Comparison of ENCODE assay signal across 9 cellular contexts in the genomic region with DNA sequence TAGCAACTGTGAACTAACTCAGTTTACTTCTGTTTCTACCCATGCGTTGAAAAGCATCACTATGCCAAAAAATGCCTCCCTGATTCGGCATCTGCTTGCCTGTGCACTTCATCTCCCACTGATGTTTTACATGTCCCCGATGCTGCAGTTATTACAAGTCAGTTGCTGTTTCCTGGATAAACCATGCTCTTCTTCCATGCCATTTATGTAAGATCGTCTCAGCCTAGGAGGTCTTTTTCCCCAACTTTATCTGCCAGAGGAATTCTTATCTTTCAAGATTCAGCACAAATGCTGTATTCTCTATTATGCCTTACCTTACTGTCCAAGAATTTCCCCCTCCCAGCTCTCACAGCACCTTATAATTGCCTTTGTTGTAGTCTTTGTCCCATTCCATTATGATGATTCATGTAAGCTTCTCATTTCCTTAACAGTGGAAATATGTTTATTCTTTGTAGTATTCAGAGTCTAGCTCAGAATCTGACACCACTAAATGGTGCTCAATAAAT. TPM values are rescaled to one million over a fixed set of nuclear protein-coding genes. Genes with fewer than 3 reads are reported as not detected.
DNase-seq lines count a peak whose midpoint lies in the region; ATAC-seq, FAIRE-seq and TF ChIP-seq lines count a peak whose summit lies in the region.
"Had no signal": no experiment of that assay in that cellular context is flagged by ENCODE, and none has a peak within 500 bp of the region (broad histone marks: within the 10 kb centered on the region; RNA-seq: fewer than 3 reads in every experiment).

No MANE protein-coding gene starts in this region.

- H3K4me3 Mint-ChIP-seq in CD4-positive, alpha-beta T cell: no peak overlapping the region
- H3K4me3 Mint-ChIP-seq in activated CD8-positive, alpha-beta memory T cell treated with anti-CD3 and anti-CD28 coated beads, Interleukin-2, amount 10 ng/mL, durations not matched to agents 7 days and 5 days: no peak overlapping the region

- H2BK12ac ChIP-seq in mesenchymal stem cell (ENCODE audit: low read length in 2 of 2): no peak overlapping the region

- H3K79me1 ChIP-seq in mesenchymal stem cell (replicated peaks; ENCODE audit: low read length, poor library complexity, severe bottlenecking): no peaks in the 10 kb centered on the region

- no peak for TF ChIP-seq CTCF in CD4-positive, alpha-beta T cell (IDR thresholded peaks at IDR 0.05)
- TF ChIP-seq CTCF in bronchial epithelial cell (IDR thresholded peaks at IDR 0.05; ENCODE audit: insufficient read depth, low read length, severe bottlenecking) (no peak), heart right ventricle (IDR thresholded peaks at IDR 0.05) (no peak), right atrium auricular region (IDR thresholded peaks at IDR 0.05) (no peak)

- no peak overlapping the region for H2BK5ac ChIP-seq in mesenchymal stem cell (ENCODE audit: low read depth, low read length, poor library complexity, severe bottlenecking)

- no peak overlapping the region for H3K23ac ChIP-seq in mesenchymal stem cell (ENCODE audit: low read length in 2 of 2)

- H3K4me1 Mint-ChIP-seq in CD4-positive, alpha-beta T cell (ENCODE audit: low read depth): peaks cover 79% of the 10 kb centered on the region
- peaks cover 21% of the 10 kb centered on the region for H3K4me1 Mint-ChIP-seq in activated CD8-positive, alpha-beta memory T cell treated with anti-CD3 and anti-CD28 coated beads, Interleukin-2, amount 10 ng/mL, durations not matched to agents 7 days and 5 days

- no peak overlapping the region for H2BK120ac ChIP-seq in mesenchymal stem cell (ENCODE audit: low read depth, low read length)

- intact Hi-C loops in CD4-positive, alpha-beta T cell (cut with DNase I, micrococcal nuclease): no loop called here
- intact Hi-C loops in heart right ventricle (cut with DNase I): no loop called here

- H4K8ac ChIP-seq in mesenchymal stem cell (ENCODE audit: low read length): no peak overlapping the region

- H3K27ac ChIP-seq in CD4-positive, alpha-beta T cell (ENCODE audit: low read depth, low read length): no peak overlapping the region
- H3K27ac ChIP-seq in mesenchymal stem cell (ENCODE audit: low read length, poor library complexity, severe bottlenecking) (peak overlapping the region; percentile 42), heart right ventricle (no peak overlapping the region), right atrium auricular region (no peak overlapping the region)
- H3K27ac ChIP-seq: psoas muscle had no signal

- H3K4me3 ChIP-seq in bronchial epithelial cell (ENCODE audit: low read depth, low read length) (no peak overlapping the region), mesenchymal stem cell (ENCODE audit: insufficient read depth in 1 of 2, low read depth in 1 of 2, low read length in 2 of 2) (no peak overlapping the region), heart right ventricle (no peak overlapping the region), right atrium auricular region (no peak overlapping the region)
- H3K4me3 ChIP-seq: psoas muscle had no signal

- 46% methylated on average over 4 of the region's 4 CpGs for WGBS in mesenchymal stem cell
- 58 to 65% methylated on average over 4 of the region's 4 CpGs for WGBS in heart right ventricle, 2 donors

- H3K4me1 ChIP-seq in mesenchymal stem cell (ENCODE audit: control insufficient read depth, insufficient read depth, low read depth, low read length): no peaks in the 10 kb centered on the region
- H3K4me1 ChIP-seq in heart right ventricle: peaks cover 0 to 11% (median 0%) of the 10 kb centered on the region in 9 donors
- H3K4me1 ChIP-seq in right atrium auricular region: no peaks in the 10 kb centered on the region
- H3K4me1 ChIP-seq: psoas muscle had no signal

- H3K14ac ChIP-seq in mesenchymal stem cell (ENCODE audit: low read length in 2 of 2): no peak overlapping the region

- FAIRE-seq in bronchial epithelial cell (lab: Jason Lieb, UNC): no peak

- H3K27me3 Mint-ChIP-seq in CD4-positive, alpha-beta T cell: no peaks in the 10 kb centered on the region
- no peaks in the 10 kb centered on the region for H3K27me3 Mint-ChIP-seq in activated CD8-positive, alpha-beta memory T cell treated with anti-CD3 and anti-CD28 coated beads, Interleukin-2, amount 10 ng/mL, durations not matched to agents 7 days and 5 days

- CTCF ChIA-PET in CD4-positive, alpha-beta T cell (lab: Charles Lee): no interaction called here
- CTCF ChIA-PET in activated CD8-positive, alpha-beta memory T cell treated with anti-CD3 and anti-CD28 coated beads, Interleukin-2, amount 10 ng/mL, durations not matched to agents 7 days and 5 days (lab: Charles Lee): no interaction called here

- no peak overlapping the region for H2AFZ ChIP-seq in mesenchymal stem cell (ENCODE audit: low read depth, low read length)

- no peaks in the 10 kb centered on the region for H3K27me3 ChIP-seq in CD4-positive, alpha-beta T cell (ENCODE audit: control insufficient read depth, insufficient read depth, low read length)
- H3K27me3 ChIP-seq in bronchial epithelial cell (ENCODE audit: control insufficient read depth, insufficient read depth, low read length): no peaks in the 10 kb centered on the region
- no peaks in the 10 kb centered on the region for H3K27me3 ChIP-seq in mesenchymal stem cell (ENCODE audit: control insufficient read depth in 1 of 2, insufficient read depth in 1 of 2, low read length in 2 of 2)
- H3K27me3 ChIP-seq in heart right ventricle: no peaks in the 10 kb centered on the region
- no peaks in the 10 kb centered on the region for H3K27me3 ChIP-seq in right atrium auricular region

- H2BK15ac ChIP-seq in mesenchymal stem cell (ENCODE audit: low read depth, poor library complexity, severe bottlenecking): no peak overlapping the region

- H3K36me3 ChIP-seq in bronchial epithelial cell (ENCODE audit: control insufficient read depth, insufficient read depth, low read length): no peaks in the 10 kb centered on the region
- H3K36me3 ChIP-seq in mesenchymal stem cell (ENCODE audit: control insufficient read depth in 1 of 2, insufficient read depth in 2 of 2, low read depth in 1 of 2, low read length in 2 of 2): no peaks in the 10 kb centered on the region
- H3K36me3 ChIP-seq in heart right ventricle: no peaks in the 10 kb centered on the region
- H3K36me3 ChIP-seq in right atrium auricular region: no peaks in the 10 kb centered on the region

- H3K9ac ChIP-seq in mesenchymal stem cell (ENCODE audit: low read length): no peak overlapping the region

- H3K4ac ChIP-seq in mesenchymal stem cell (ENCODE audit: low read depth in 1 of 2, low read length in 2 of 2): no peak overlapping the region

- no peak overlapping the region for H4K91ac ChIP-seq in mesenchymal stem cell (ENCODE audit: low read length)

- H3K18ac ChIP-seq in mesenchymal stem cell (ENCODE audit: low read depth in 1 of 2, low read length in 2 of 2): no peak overlapping the region

- POLR2A ChIA-PET in CD4-positive, alpha-beta T cell (lab: Charles Lee): interaction anchor here (1.9 kb wide), 1 partner anchor 30 kb away, joined by 4 read pairs; a partner anchor contains a TSS

- H3K27ac Mint-ChIP-seq in CD4-positive, alpha-beta T cell: peak overlapping the region; percentile 7
- H3K27ac Mint-ChIP-seq in activated CD8-positive, alpha-beta memory T cell treated with anti-CD3 and anti-CD28 coated beads, Interleukin-2, amount 10 ng/mL, durations not matched to agents 7 days and 5 days: no peak overlapping the region

- H3K4me2 ChIP-seq in mesenchymal stem cell (ENCODE audit: low read length, poor library complexity, severe bottlenecking): peak overlapping the region; percentile 2

- H3K9me3 Mint-ChIP-seq in CD4-positive, alpha-beta T cell: no peaks in the 10 kb centered on the region
- no peaks in the 10 kb centered on the region for H3K9me3 Mint-ChIP-seq in activated CD8-positive, alpha-beta memory T cell treated with anti-CD3 and anti-CD28 coated beads, Interleukin-2, amount 10 ng/mL, durations not matched to agents 7 days and 5 days (ENCODE audit: low read depth)

- H2AK5ac ChIP-seq in mesenchymal stem cell (ENCODE audit: low read length, severe bottlenecking): no peak overlapping the region

- no peak for DNase-seq in CD4-positive, alpha-beta T cell
- DNase-seq in HT1080 (ENCODE audit: low read depth) (peak; percentile 91), bronchial epithelial cell (ENCODE audit: low read depth) (peak; percentile 87), mesenchymal stem cell (peak; percentile 45), heart right ventricle (no peak), OCI-M2 (lab: John Stamatoyannopoulos, UW; ENCODE audit: unreplicated experiment) (no peak), right atrium auricular region (ENCODE audit: low spot score) (no peak)
- no peak for DNase-seq in activated CD8-positive, alpha-beta memory T cell treated with anti-CD3 and anti-CD28 coated beads, Interleukin-2, amount 10 ng/mL, durations not matched to agents 7 days and 5 days
- DNase-seq: psoas muscle had no signal

- no peaks in the 10 kb centered on the region for H3K9me3 ChIP-seq in CD4-positive, alpha-beta T cell (ENCODE audit: control insufficient read depth, low read length)
- H3K9me3 ChIP-seq in mesenchymal stem cell (ENCODE audit: control insufficient read depth, low read length) (no peaks in the 10 kb centered on the region), heart right ventricle (no peaks in the 10 kb centered on the region), right atrium auricular region (no peaks in the 10 kb centered on the region)
- H3K9me3 ChIP-seq: psoas muscle had no signal

- H3K36me3 Mint-ChIP-seq in CD4-positive, alpha-beta T cell (ENCODE audit: low read depth): peaks cover 33% of the 10 kb centered on the region
- peaks cover 21% of the 10 kb centered on the region for H3K36me3 Mint-ChIP-seq in activated CD8-positive, alpha-beta memory T cell treated with anti-CD3 and anti-CD28 coated beads, Interleukin-2, amount 10 ng/mL, durations not matched to agents 7 days and 5 days

- no peak for ATAC-seq in CD4-positive, alpha-beta T cell (ENCODE audit: poor library complexity)
- no peak for ATAC-seq in activated CD8-positive, alpha-beta memory T cell treated with anti-CD3 and anti-CD28 coated beads, Interleukin-2, amount 10 ng/mL, durations not matched to agents 7 days and 5 days
- ATAC-seq in heart right ventricle: no peak
- ATAC-seq: psoas muscle had no signal

RNA-seq across cellular contexts. Expression of a gene that starts 30.0 kb away (rescaled TPM):
- 10 to 100 TPM; 49.7 to 52.4 TPM for total RNA-seq in CD4-positive, alpha-beta T cell
- total RNA-seq in HT1080 (2014; rRNA removed; shearing (Covaris generic)): 6.0 and 8.8 TPM in 2 replicates
- polyA plus RNA-seq in HT1080 (2015; cell fraction: cytosol; rRNA removed): 7.7 and 12.3 TPM in 2 replicates
- polyA plus RNA-seq in HT1080 (2015; cell fraction: nucleus; rRNA removed): 10.1 and 10.2 TPM in 2 replicates
- 2.1 and 4.5 TPM in 2 replicates for total RNA-seq in bronchial epithelial cell
- polyA plus RNA-seq in mesenchymal stem cell (2013, experiment 1 of 2): 22.1 TPM
- 22.0 TPM for polyA plus RNA-seq in mesenchymal stem cell (2013, experiment 2 of 2)
- total RNA-seq in activated CD8-positive, alpha-beta memory T cell treated with anti-CD3 and anti-CD28 coated beads, Interleukin-2, amount 10 ng/mL, durations not matched to agents 7 days and 5 days: 10 to 100 TPM; 68.8 to 69.1 TPM
- total RNA-seq in heart right ventricle: 10 to 100 TPM; 28.4 to 49.1 (median 43.0) TPM
- polyA plus RNA-seq in heart right ventricle: 10 to 100 TPM in 1 of 2 donors, 1 to 10 TPM in 1; 6.4 to 10.9 TPM
- 10 to 100 TPM; 25.2 to 35.0 TPM for total RNA-seq in right atrium auricular region

Comparison
In these comparisons a context has a peak if more than half of its experiments do, and no peak if none do; other contexts are left out.
1. DNase-seq: peak in HT1080 (single experiment), bronchial epithelial cell (single experiment) and mesenchymal stem cell (single experiment); none in CD4-positive, alpha-beta T cell (0 of 10), activated CD8-positive, alpha-beta memory T cell treated with anti-CD3 and anti-CD28 coated beads, Interleukin-2, amount 10 ng/mL, durations not matched to agents 7 days and 5 days (single experiment), heart right ventricle (0 of 2), OCI-M2 (single experiment) and right atrium auricular region (single experiment).